ENCODE assay signal across 26 cellular contexts in genomic region chr6:97842536-97842935, GRCh38.
"Had no signal": no experiment of that assay in that cellular context is flagged by ENCODE, and none has a peak within 500 bp of the region (broad histone marks: within the 10 kb centered on the region; RNA-seq: fewer than 3 reads in every experiment).

No MANE protein-coding gene starts in this region.

- FAIRE-seq: HTR-8/SVneo, K562 had no signal

- H3K9ac ChIP-seq: KMS-11 had no signal

- H3K4me3 ChIP-seq: K562, PC-9, Peyer's patch, SJCRH30 had no signal

- H3K4me3 Mint-ChIP-seq: IgD-negative memory B cell had no signal

- H3K27ac Mint-ChIP-seq: IgD-negative memory B cell had no signal

- H3K4me1 ChIP-seq: Peyer's patch, SJCRH30 had no signal

- H3K36me3 Mint-ChIP-seq: IgD-negative memory B cell had no signal

- H3K27ac ChIP-seq: HL-60, KMS-11, PC-9, Peyer's patch, SJCRH30 had no signal

- H2AFZ ChIP-seq: PC-9 had no signal

- DNase-seq: Kasumi-1, MM.1S, MV-4-11, NCI-H1048, NCI-H1105, NCI-H1417, NCI-H146, NCI-H1694 treated with DMSO at 0.1 percent for 48 hours, NCI-H1930, NCI-H2081, NCI-H2107, NCI-H2227 treated with DMSO at 0.1 percent for 48 hours, NCI-H524 treated with DMSO at 0.1 percent for 48 hours, NCI-H69, NCI-H774, OCI-M1, PC-9, Peyer's patch, SHP77 treated with DMSO at 0.1 percent for 48 hours, SJCRH30 had no signal

- H3K27me3 Mint-ChIP-seq: IgD-negative memory B cell had no signal

- H3K4me1 Mint-ChIP-seq: IgD-negative memory B cell had no signal

- H3K4me2 ChIP-seq: KMS-11, PC-9 had no signal

- ATAC-seq: K562, Right ventricle myocardium inferior had no signal

- H3K27me3 ChIP-seq: Peyer's patch, SJCRH30 had no signal

- H3K36me3 ChIP-seq: Peyer's patch, SJCRH30 had no signal

- H3K9me3 ChIP-seq: Peyer's patch, SJCRH30 had no signal
